In genomic region chr13:37526710-37527446, GRCh38 we compare ENCODE assay signal across 17 cellular contexts.
DNase-seq lines count a peak whose midpoint lies in the region; ATAC-seq, FAIRE-seq and TF ChIP-seq lines count a peak whose summit lies in the region.
"Had no signal": no experiment of that assay in that cellular context is flagged by ENCODE, and none has a peak within 500 bp of the region (broad histone marks: within the 10 kb centered on the region; RNA-seq: fewer than 3 reads in every experiment).

No MANE protein-coding gene starts in this region.

- peak; percentile 67 for ATAC-seq in left ventricle myocardium superior
- ATAC-seq in body of pancreas: no peak
- no peak for ATAC-seq in T-helper 17 cell
- ATAC-seq: activated CD8-positive, alpha-beta T cell treated with anti-CD3 and anti-CD28 coated beads for 36 hours had no signal

- DNase-seq in AG10803 (ENCODE audit: low read depth) (peak; percentile 99), NCI-H128 (lab: John Stamatoyannopoulos, UW; ENCODE audit: unreplicated experiment) (peak; percentile 34), astrocyte (ENCODE audit: low read depth) (peak; percentile 79), left ventricle myocardium superior (no peak), type B pancreatic cell (ENCODE audit: extremely low spot score, unreplicated experiment) (no peak), body of pancreas (no peak), T-helper 17 cell (no peak), amygdala (lab: John Stamatoyannopoulos, UW) (no peak)
- DNase-seq: activated CD8-positive, alpha-beta T cell treated with anti-CD3 and anti-CD28 coated beads for 36 hours; anterior cingulate cortex; Kasumi-1; NCI-H2107; stimulated activated CD4-positive, alpha-beta T cell treated with anti-CD3 and anti-CD28 coated beads, Interleukin-15, amount 100 ng/mL, for 24 hours had no signal

- H3K27me3 Mint-ChIP-seq in astrocyte (ENCODE audit: low read depth, unreplicated experiment) (no peaks in the 10 kb centered on the region), type B pancreatic cell (no peaks in the 10 kb centered on the region), T-helper 17 cell (no peaks in the 10 kb centered on the region)
- H3K27me3 Mint-ChIP-seq: activated CD8-positive, alpha-beta T cell treated with anti-CD3 and anti-CD28 coated beads for 36 hours had no signal

- no peak for TF ChIP-seq CTCF in AG10803 (conservative IDR thresholded peaks at IDR 0.05; ENCODE audit: low read length)
- no peak for TF ChIP-seq CTCF in astrocyte (IDR thresholded peaks at IDR 0.05; ENCODE audit: insufficient read depth, low read depth, low read length)
- TF ChIP-seq CTCF in type B pancreatic cell (conservative IDR thresholded peaks at IDR 0.05): no peak
- TF ChIP-seq CTCF in body of pancreas (IDR thresholded peaks at IDR 0.05): no peak

- peak overlapping the region; percentile 23 for H2AFZ ChIP-seq in astrocyte (ENCODE audit: low read depth, low read length)
- H2AFZ ChIP-seq: parathyroid adenoma had no signal

- intact Hi-C loops in left ventricle myocardium superior (cut with micrococcal nuclease) (no loop called here), body of pancreas (cut with DNase I) (no loop called here)

- H3K4me3 ChIP-seq in AG10803 (ENCODE audit: low read length) (no peak overlapping the region), astrocyte (ENCODE audit: insufficient read depth, low read depth, low read length) (no peak overlapping the region), body of pancreas (no peak overlapping the region)
- H3K4me3 ChIP-seq: BLaER1 had no signal

- 58 to 60% methylated on average over 3 of the region's 3 CpGs for WGBS in body of pancreas, 2 donors

- H3K4me1 Mint-ChIP-seq in astrocyte (ENCODE audit: low read depth, unreplicated experiment): peaks cover 1% of the 10 kb centered on the region
- H3K4me1 Mint-ChIP-seq in type B pancreatic cell (ENCODE audit: unreplicated experiment): no peaks in the 10 kb centered on the region
- no peaks in the 10 kb centered on the region for H3K4me1 Mint-ChIP-seq in T-helper 17 cell

- H3K36me3 ChIP-seq in astrocyte (ENCODE audit: insufficient read depth, low read length) (no peaks in the 10 kb centered on the region), body of pancreas (replicated peaks in 1 of 2; ENCODE audit: insufficient read depth in 1 of 2, low read depth in 2 of 2) (no peaks in the 10 kb centered on the region)
- H3K36me3 ChIP-seq: BLaER1 had no signal

- H4K20me1 ChIP-seq in astrocyte (ENCODE audit: insufficient read depth, low read length): no peaks in the 10 kb centered on the region
- H4K20me1 ChIP-seq: BLaER1 had no signal

- TF ChIP-seq POLR2A in body of pancreas (IDR thresholded peaks at IDR 0.05): no peak

- H3K9me3 Mint-ChIP-seq in astrocyte (ENCODE audit: unreplicated experiment): peaks cover 5% of the 10 kb centered on the region
- peaks cover 6% of the 10 kb centered on the region for H3K9me3 Mint-ChIP-seq in type B pancreatic cell

- H3K27me3 ChIP-seq in astrocyte (ENCODE audit: insufficient read depth, low read length) (no peaks in the 10 kb centered on the region), body of pancreas (no peaks in the 10 kb centered on the region)
- H3K27me3 ChIP-seq: BLaER1 had no signal

- H3K27ac ChIP-seq in astrocyte (ENCODE audit: low read depth, low read length) (no peak overlapping the region), body of pancreas (no peak overlapping the region)
- H3K27ac ChIP-seq: BLaER1, parathyroid adenoma had no signal

- H3K4me2 ChIP-seq in astrocyte (ENCODE audit: low read length): no peak overlapping the region
- H3K4me2 ChIP-seq: BLaER1 had no signal

- H3K79me2 ChIP-seq in astrocyte (ENCODE audit: insufficient read depth, low read length): no peaks in the 10 kb centered on the region
- H3K79me2 ChIP-seq: parathyroid adenoma had no signal

- no peak overlapping the region for H3K9ac ChIP-seq in astrocyte (ENCODE audit: low read length)
- H3K9ac ChIP-seq: BLaER1, parathyroid adenoma had no signal

- H3K9me3 ChIP-seq in astrocyte (ENCODE audit: insufficient read depth, low read depth, low read length) (peaks cover 3% of the 10 kb centered on the region), body of pancreas (peaks cover 0 to 6% (median 0%) of the 10 kb centered on the region in 3 donors), T-helper 17 cell (ENCODE audit: control insufficient read depth, low read length, poor library complexity, severe bottlenecking) (no peaks in the 10 kb centered on the region)
- H3K9me3 ChIP-seq: BLaER1 had no signal

- H3K27ac Mint-ChIP-seq in astrocyte (ENCODE audit: unreplicated experiment) (no peak overlapping the region), type B pancreatic cell (no peak overlapping the region), T-helper 17 cell (no peak overlapping the region)
- H3K27ac Mint-ChIP-seq: activated CD8-positive, alpha-beta T cell treated with anti-CD3 and anti-CD28 coated beads for 36 hours; activated T-helper 2 cell treated with anti-CD3 and anti-CD28 coated beads, Interferon-gamma antibody, Interleukin-2, Interleukin-4, amounts not matched to agents 10 μg/mL and 5 μg/mL and 100 μg/mL, durations not matched to agents 14 hours and 24 hours and 36 hours had no signal

- FAIRE-seq in astrocyte (lab: Jason Lieb, UNC): no peak
- FAIRE-seq: keratinocyte had no signal

- H3K4me3 Mint-ChIP-seq in astrocyte (ENCODE audit: unreplicated experiment) (no peak overlapping the region), type B pancreatic cell (no peak overlapping the region), T-helper 17 cell (no peak overlapping the region)
- H3K4me3 Mint-ChIP-seq: activated CD8-positive, alpha-beta T cell treated with anti-CD3 and anti-CD28 coated beads for 36 hours had no signal

- H3K4me1 ChIP-seq in astrocyte (ENCODE audit: insufficient read depth, low read length) (no peaks in the 10 kb centered on the region), body of pancreas (no peaks in the 10 kb centered on the region)
- H3K4me1 ChIP-seq: parathyroid adenoma had no signal

- H3K36me3 Mint-ChIP-seq in astrocyte (ENCODE audit: low read depth, unreplicated experiment) (no peaks in the 10 kb centered on the region), type B pancreatic cell (no peaks in the 10 kb centered on the region), T-helper 17 cell (ENCODE audit: low read depth) (no peaks in the 10 kb centered on the region)

Comparison
In these comparisons a context has a peak if more than half of its experiments do, and no peak if none do; other contexts are left out.
1. DNase-seq: peak in AG10803 (single experiment), NCI-H128 (single experiment) and astrocyte (single experiment); none in left ventricle myocardium superior (single experiment), type B pancreatic cell (single experiment), body of pancreas (0 of 4), T-helper 17 cell (0 of 3) and amygdala (0 of 56).